Comparison of ENCODE assay signal across 20 cellular contexts in the genomic region with DNA sequence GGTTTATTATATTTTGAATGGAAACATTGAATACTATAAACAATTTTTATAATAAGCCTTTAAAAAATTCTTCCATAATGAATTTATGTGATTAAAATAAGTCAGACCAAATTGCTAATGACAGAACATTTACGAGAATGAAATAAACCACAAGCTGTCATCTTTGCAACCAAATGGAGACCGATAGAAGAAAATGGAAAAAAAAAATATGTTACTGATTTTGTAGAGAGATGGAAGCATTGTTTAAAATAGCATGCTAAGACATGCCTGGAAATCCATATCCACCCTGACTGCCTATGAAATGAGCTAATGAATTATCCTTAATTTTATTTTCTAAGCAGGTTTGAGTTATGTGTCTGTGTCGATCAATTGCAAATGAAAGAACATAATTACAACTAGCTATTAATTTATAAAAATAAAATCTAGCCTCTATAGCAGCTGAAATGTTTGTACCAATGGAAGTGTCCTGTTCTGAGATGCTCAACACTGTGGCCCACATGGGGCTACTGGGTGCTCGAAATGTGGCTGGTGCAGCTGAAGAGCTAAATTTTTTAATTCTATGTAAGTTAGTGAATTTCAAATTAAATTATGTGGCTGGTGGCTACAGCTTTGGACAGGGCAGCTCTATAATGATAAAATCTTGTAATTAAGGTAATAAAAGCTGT.
DNase-seq lines count a peak whose midpoint lies in the region; ATAC-seq, FAIRE-seq and TF ChIP-seq lines count a peak whose summit lies in the region.
"Had no signal": no experiment of that assay in that cellular context is flagged by ENCODE, and none has a peak within 500 bp of the region (broad histone marks: within the 10 kb centered on the region; RNA-seq: fewer than 3 reads in every experiment).

No MANE protein-coding gene starts in this region.

- H3K27me3 ChIP-seq in RWPE2 (ENCODE audit: insufficient read depth, poor library complexity, severe bottlenecking) (no peaks in the 10 kb centered on the region), bronchial epithelial cell (ENCODE audit: control insufficient read depth, insufficient read depth, low read length) (no peaks in the 10 kb centered on the region), stomach (no peaks in the 10 kb centered on the region)
- H3K27me3 ChIP-seq: BE2C had no signal

- TF ChIP-seq CTCF in RWPE2 (IDR thresholded peaks at IDR 0.05; ENCODE audit: poor library complexity, severe bottlenecking) (no peak), bronchial epithelial cell (IDR thresholded peaks at IDR 0.05; ENCODE audit: insufficient read depth, low read length, severe bottlenecking) (no peak), stomach (IDR thresholded peaks at IDR 0.05) (no peak)

- no peaks in the 10 kb centered on the region for H3K9me3 ChIP-seq in RWPE2 (ENCODE audit: severe bottlenecking)
- peaks cover 0 to 20% (median 16%) of the 10 kb centered on the region in 4 donors for H3K9me3 ChIP-seq in stomach
- H3K9me3 ChIP-seq: BE2C, HAP-1 had no signal

- H3K36me3 ChIP-seq in RWPE2 (ENCODE audit: low read depth) (no peaks in the 10 kb centered on the region), bronchial epithelial cell (ENCODE audit: control insufficient read depth, insufficient read depth, low read length) (no peaks in the 10 kb centered on the region), stomach (no peaks in the 10 kb centered on the region)
- H3K36me3 ChIP-seq: BE2C, HAP-1 had no signal

- peak overlapping the region; percentile 56 for H3K27ac ChIP-seq in RWPE2 (ENCODE audit: poor library complexity, severe bottlenecking)
- no peak overlapping the region for H3K27ac ChIP-seq in stomach
- H3K27ac ChIP-seq: A549, C4-2B, HL-60 had no signal

- H3K4me1 ChIP-seq in RWPE2 (ENCODE audit: insufficient read depth, poor library complexity, severe bottlenecking) (peaks cover 26% of the 10 kb centered on the region), stomach (no peaks in the 10 kb centered on the region)
- H3K4me1 ChIP-seq: A549, HAP-1 had no signal

- H3K4me3 ChIP-seq in RWPE2 (ENCODE audit: severe bottlenecking) (no peak overlapping the region), bronchial epithelial cell (ENCODE audit: low read depth, low read length) (no peak overlapping the region), stomach (no peak overlapping the region)
- H3K4me3 ChIP-seq: A549, HAP-1 had no signal

- no peak for TF ChIP-seq POLR2A in stomach (IDR thresholded peaks at IDR 0.05)

- 82 to 94% (median 88%) methylated on average over 4 of the region's 4 CpGs for WGBS in stomach, 5 donors

- intact Hi-C loops in stomach (cut with DNase I; ENCODE audit: low total_unique reads) = no loop called here

- DNase-seq in GM19239 (ENCODE audit: insufficient read length, low spot score) = no peak
- peak; percentile 64 for DNase-seq in NCI-H1105 (lab: John Stamatoyannopoulos, UW)
- DNase-seq in RWPE2 (ENCODE audit: low spot score) = no peak
- DNase-seq in bronchial epithelial cell (ENCODE audit: low read depth) = peak; percentile 55
- no peak for DNase-seq in left lobe of liver (ENCODE audit: low spot score)
- DNase-seq in stomach = no peak
- no peak for DNase-seq in glomerular visceral epithelial cell (ENCODE audit: extremely low spot score)
- DNase-seq: BE2C; CD4-positive, alpha-beta memory T cell; DMS153; DMS79 treated with DMSO at 0.1 percent for 48 hours; EL had no signal

- ATAC-seq in RWPE2 (ENCODE audit: low read depth) (no peak), left lobe of liver (no peak), GM21576 (IDR thresholded peaks at IDR 0.05; ENCODE audit: unreplicated experiment) (no peak)
- ATAC-seq: A549 had no signal

- no peak for TF ChIP-seq EP300 in stomach (IDR thresholded peaks at IDR 0.05)

- FAIRE-seq in GM19239 (lab: Jason Lieb, UNC) = peak; percentile 14
- FAIRE-seq in bronchial epithelial cell (lab: Jason Lieb, UNC) = no peak
- FAIRE-seq: D721Med, GM12892, H1 had no signal

Comparison
In these comparisons a context has a peak if more than half of its experiments do, and no peak if none do; other contexts are left out.
1. DNase-seq: peak in NCI-H1105 (single experiment) and bronchial epithelial cell (single experiment); none in GM19239 (single experiment), RWPE2 (single experiment), left lobe of liver (single experiment), stomach (single experiment) and glomerular visceral epithelial cell (single experiment).